In genomic region chr15:92462771-92463170, GRCh38 we compare ENCODE assay signal across 24 cellular contexts.
"Had no signal": no experiment of that assay in that cellular context is flagged by ENCODE, and none has a peak within 500 bp of the region (broad histone marks: within the 10 kb centered on the region; RNA-seq: fewer than 3 reads in every experiment).

No MANE protein-coding gene starts in this region.

- ATAC-seq: effector memory CD8-positive, alpha-beta T cell; gastrocnemius medialis; left cardiac atrium; left lung; naive thymus-derived CD4-positive, alpha-beta T cell; stimulated activated effector memory CD8-positive, alpha-beta T cell treated with anti-CD3 and anti-CD28 coated beads, Interleukin-12 subunit alpha, Interleukin-12 subunit beta, amount 100 ng/mL, for 72 hours had no signal

- DNase-seq: cortex of kidney; effector memory CD8-positive, alpha-beta T cell; erythroblast; esophagus squamous epithelium; gastrocnemius medialis; head of caudate nucleus; kidney; left cardiac atrium; left lung; mammary epithelial cell; mesendoderm; midbrain; naive thymus-derived CD4-positive, alpha-beta T cell; nucleus accumbens; sigmoid colon; stimulated activated CD4-positive, alpha-beta T cell treated with anti-CD3 and anti-CD28 coated beads, Interleukin-2, amount 100 ng/mL, for 24 hours; stimulated activated CD4-positive, alpha-beta T cell treated with anti-CD3 and anti-CD28 coated beads, Interleukin-4, amount 100 ng/mL, for 24 hours; stimulated activated naive CD4-positive, alpha-beta T cell treated with Interleukin-2 at 50 U/mL for 16 hours; stomach; thyroid gland had no signal

- H3K9me3 ChIP-seq: esophagus squamous epithelium, gastrocnemius medialis, left lung, prostate gland, right atrium auricular region, sigmoid colon, stomach, thyroid gland had no signal

- H3K27ac ChIP-seq: esophagus squamous epithelium, gastrocnemius medialis, hepatocyte, left lung, prostate gland, right atrium auricular region, sigmoid colon, stomach, thyroid gland had no signal

- H3K4me1 ChIP-seq: esophagus squamous epithelium, gastrocnemius medialis, left lung, prostate gland, right atrium auricular region, sigmoid colon, stomach, thyroid gland had no signal

- H3K36me3 ChIP-seq: esophagus squamous epithelium, gastrocnemius medialis, left lung, prostate gland, right atrium auricular region, sigmoid colon, stomach, thyroid gland had no signal

- H3K27me3 ChIP-seq: gastrocnemius medialis, hepatocyte, left lung, right atrium auricular region, sigmoid colon, stomach, thyroid gland had no signal

- H3K4me3 ChIP-seq: esophagus squamous epithelium, gastrocnemius medialis, hepatocyte, left lung, prostate gland, right atrium auricular region, sigmoid colon, stomach, thyroid gland had no signal
